ENCODE assay signal across 30 cellular contexts in genomic region chr12:32926963-32927362, GRCh38.
"Had no signal": no experiment of that assay in that cellular context is flagged by ENCODE, and none has a peak within 500 bp of the region (broad histone marks: within the 10 kb centered on the region; RNA-seq: fewer than 3 reads in every experiment).

No MANE protein-coding gene starts in this region.

- H3K9me3 ChIP-seq: esophagus muscularis mucosa, mucosa of descending colon, neutrophil, suprapubic skin, transverse colon, vagina had no signal

- H3K4me1 Mint-ChIP-seq: immature natural killer cell; mesothelial cell of epicardium; naive B cell; neural crest cell; stimulated activated naive CD8-positive, alpha-beta T cell treated with anti-CD3 and anti-CD28 coated beads, Interleukin-15, amount 100 ng/mL, for 72 hours had no signal

- H3K4me1 ChIP-seq: esophagus muscularis mucosa, parathyroid adenoma, suprapubic skin, transverse colon, vagina had no signal

- H3K79me2 ChIP-seq: parathyroid adenoma had no signal

- H3K27me3 ChIP-seq: suprapubic skin, transverse colon, vagina had no signal

- H3K27ac Mint-ChIP-seq: effector memory CD8-positive, alpha-beta T cell; immature natural killer cell; mesothelial cell of epicardium; naive B cell; natural killer cell treated with Interleukin-12 subunit alpha and Interleukin-12 subunit beta and Interleukin-15 and Interleukin-18, amount 100 ng/mL, for 72 hours; progenitor cell of endocrine pancreas; stimulated activated naive CD8-positive, alpha-beta T cell treated with anti-CD3 and anti-CD28 coated beads, Interleukin-15, amount 100 ng/mL, for 72 hours had no signal

- DNase-seq: cortex of kidney; effector memory CD8-positive, alpha-beta T cell; foreskin melanocyte; glutamatergic neuron; hypothalamus; immature natural killer cell; kidney; mesenchymal stem cell; mucosa of descending colon; naive B cell; stimulated activated CD4-positive, alpha-beta T cell treated with anti-CD3 and anti-CD28 coated beads, Interleukin-12 subunit alpha, Interleukin-12 subunit beta, amount 100 ng/mL, for 4 hours; stimulated activated CD4-positive, alpha-beta T cell treated with anti-CD3 and anti-CD28 coated beads, Interleukin-1b, Interleukin-23, amount 100 ng/mL, for 48 hours; stimulated activated CD4-positive, alpha-beta T cell treated with anti-CD3 and anti-CD28 coated beads, Interleukin-4, amount 100 ng/mL, for 1 hour; stimulated activated CD8-positive, alpha-beta memory T cell treated with anti-CD3 and anti-CD28 coated beads, Interleukin-4, amount 100 ng/mL, for 48 hours; stimulated activated naive CD4-positive, alpha-beta T cell; stimulated activated naive CD8-positive, alpha-beta T cell treated with anti-CD3 and anti-CD28 coated beads, Interleukin-15, amount 100 ng/mL, for 72 hours; transverse colon had no signal

- H3K36me3 ChIP-seq: esophagus muscularis mucosa, neutrophil, suprapubic skin, transverse colon, vagina had no signal

- H3K4me3 Mint-ChIP-seq: effector memory CD8-positive, alpha-beta T cell; immature natural killer cell; mesothelial cell of epicardium; naive B cell; natural killer cell treated with Interleukin-12 subunit alpha and Interleukin-12 subunit beta and Interleukin-15 and Interleukin-18, amount 100 ng/mL, for 72 hours; neural crest cell; stimulated activated naive CD8-positive, alpha-beta T cell treated with anti-CD3 and anti-CD28 coated beads, Interleukin-15, amount 100 ng/mL, for 72 hours had no signal

- H3K4me3 ChIP-seq: esophagus muscularis mucosa, mucosa of descending colon, smooth muscle cell, suprapubic skin, transverse colon, vagina had no signal

- FAIRE-seq: endometrium, kidney had no signal

- H3K27ac ChIP-seq: esophagus muscularis mucosa, neutrophil, parathyroid adenoma, suprapubic skin, transverse colon, vagina had no signal

- H3K36me3 Mint-ChIP-seq: immature natural killer cell; mesothelial cell of epicardium; naive B cell; natural killer cell treated with Interleukin-12 subunit alpha and Interleukin-12 subunit beta and Interleukin-15 and Interleukin-18, amount 100 ng/mL, for 72 hours had no signal

- H2AFZ ChIP-seq: parathyroid adenoma had no signal

- H3K27me3 Mint-ChIP-seq: progenitor cell of endocrine pancreas; stimulated activated naive CD8-positive, alpha-beta T cell treated with anti-CD3 and anti-CD28 coated beads, Interleukin-15, amount 100 ng/mL, for 72 hours had no signal

- H3K4me2 ChIP-seq: smooth muscle cell had no signal

- ATAC-seq: effector memory CD8-positive, alpha-beta T cell; left lobe of liver; mucosa of descending colon; natural killer cell treated with Interleukin-12 subunit alpha and Interleukin-12 subunit beta and Interleukin-15 and Interleukin-18, amount 100 ng/mL, for 72 hours; sciatic nerve; stimulated activated naive CD8-positive, alpha-beta T cell treated with anti-CD3 and anti-CD28 coated beads, Interleukin-15, amount 100 ng/mL, for 72 hours had no signal

- H3K9me3 Mint-ChIP-seq: immature natural killer cell; mesothelial cell of epicardium; natural killer cell treated with Interleukin-12 subunit alpha and Interleukin-12 subunit beta and Interleukin-15 and Interleukin-18, amount 100 ng/mL, for 72 hours; neural crest cell; stimulated activated naive CD8-positive, alpha-beta T cell treated with anti-CD3 and anti-CD28 coated beads, Interleukin-15, amount 100 ng/mL, for 72 hours had no signal

- H3K9ac ChIP-seq: parathyroid adenoma had no signal
